ENCODE assay signal across 8 cellular contexts in genomic region chr20:13349240-13349604, GRCh38.
"Had no signal": no experiment of that assay in that cellular context is flagged by ENCODE, and none has a peak within 500 bp of the region (broad histone marks: within the 10 kb centered on the region; RNA-seq: fewer than 3 reads in every experiment).

No MANE protein-coding gene starts in this region.

- H3K27ac ChIP-seq: pancreas had no signal

- H3K9me3 ChIP-seq: pancreas had no signal

- H3K36me3 ChIP-seq: pancreas had no signal

- H3K4me1 ChIP-seq: pancreas had no signal

- H3K27me3 ChIP-seq: pancreas had no signal

- DNase-seq: activated CD4-positive, alpha-beta T cell treated with anti-CD3 and anti-CD28 coated beads, Interleukin-2, amount 10 ng/mL, durations not matched to agents 7 days and 5 days; activated CD4-positive, CD25-positive, alpha-beta regulatory T cell; activated CD8-positive, alpha-beta memory T cell treated with anti-CD3 and anti-CD28 coated beads for 24 hours; activated naive CD4-positive, alpha-beta T cell treated with anti-CD3 and anti-CD28 coated beads for 36 hours; caudate nucleus; cortex of kidney; effector memory CD4-positive, alpha-beta T cell; pancreas had no signal

- ATAC-seq: pancreas had no signal

- H3K4me3 ChIP-seq: pancreas had no signal
